In genomic region chr18:3153107-3153704, GRCh38 we compare ENCODE assay signal across 14 cellular contexts.
A peak's percentile ranks its signal among the peaks of the same experiment; 100 is the strongest.
DNase-seq lines count a peak whose midpoint lies in the region; ATAC-seq, FAIRE-seq and TF ChIP-seq lines count a peak whose summit lies in the region.
"Had no signal": no experiment of that assay in that cellular context is flagged by ENCODE, and none has a peak within 500 bp of the region (broad histone marks: within the 10 kb centered on the region; RNA-seq: fewer than 3 reads in every experiment).

No MANE protein-coding gene starts in this region.

- ATAC-seq in heart left ventricle: no peak
- peak; percentile 69 for ATAC-seq in HG03139 (IDR thresholded peaks at IDR 0.05; ENCODE audit: unreplicated experiment)

- H3K79me2 ChIP-seq in endothelial cell of umbilical vein (ENCODE audit: control insufficient read depth, insufficient read depth, low read length): no peaks in the 10 kb centered on the region

- H3K27ac ChIP-seq in left ventricle myocardium inferior (replicated peaks) (peak overlapping the region; percentile 64), heart left ventricle (peak overlapping the region in 3 of 12 donors; percentile 3 to 33 (median 7)), endothelial cell of umbilical vein (ENCODE audit: insufficient read depth, low read depth, low read length) (no peak overlapping the region)

- no peaks in the 10 kb centered on the region for H3K9me1 ChIP-seq in endothelial cell of umbilical vein (replicated peaks; ENCODE audit: control insufficient read depth, extremely low read depth, insufficient read depth, low read length)

- H3K4me3 ChIP-seq in left ventricle myocardium inferior (no peak overlapping the region), heart left ventricle (no peak overlapping the region), endothelial cell of umbilical vein (replicated peaks in 1 of 3; ENCODE audit: insufficient read depth in 1 of 3, low read depth in 1 of 3, low read length in 3 of 3) (no peak overlapping the region)

- dilution Hi-C loops in endothelial cell of umbilical vein (cut with MboI; ENCODE audit: extremely low pct_ligation_motif_present, low sequenced_read_pairs): no loop called here

- FAIRE-seq in endothelial cell of umbilical vein (lab: Jason Lieb, UNC): peak; percentile 68
- FAIRE-seq in D721Med (lab: Jason Lieb, UNC): no peak
- FAIRE-seq: A204.1 had no signal

- no peaks in the 10 kb centered on the region for H3K9me3 ChIP-seq in left ventricle myocardium inferior (replicated peaks)
- H3K9me3 ChIP-seq in heart left ventricle: no peaks in the 10 kb centered on the region
- no peaks in the 10 kb centered on the region for H3K9me3 ChIP-seq in endothelial cell of umbilical vein (replicated peaks; ENCODE audit: control insufficient read depth, insufficient read depth, low read length)

- CTCF ChIA-PET in endothelial cell of umbilical vein (lab: Charles Lee): interaction anchor here (1.0 to 3.0 kb wide), 7 partner anchors 22 to 220 kb away, joined by 3 to 54 read pairs (median 15); partner anchors contain the start of gene MYL12A

- H3K27me3 ChIP-seq in left ventricle myocardium inferior (ENCODE audit: low read depth) (no peaks in the 10 kb centered on the region), heart left ventricle (no peaks in the 10 kb centered on the region), endothelial cell of umbilical vein (ENCODE audit: control insufficient read depth in 2 of 2, insufficient read depth in 2 of 2, low read length in 2 of 2) (no peaks in the 10 kb centered on the region)

- TF ChIP-seq POLR2A in heart left ventricle (IDR thresholded peaks at IDR 0.05) (no peak), endothelial cell of umbilical vein (IDR thresholded peaks at IDR 0.05; ENCODE audit: low read depth, low read length) (no peak)

- H3K4me1 ChIP-seq in left ventricle myocardium inferior (peaks cover 68% of the 10 kb centered on the region), heart left ventricle (peaks cover 5 to 47% (median 27%) of the 10 kb centered on the region in 12 donors), endothelial cell of umbilical vein (ENCODE audit: control insufficient read depth, extremely low read depth, insufficient read depth, low read length) (peaks cover 12% of the 10 kb centered on the region)

- DNase-seq in left ventricle myocardium inferior: no peak
- no peak for DNase-seq in heart left ventricle
- peak; percentile 42 for DNase-seq in endothelial cell of umbilical vein (ENCODE audit: low read depth, low spot score)
- DNase-seq in NOMO-1 (lab: John Stamatoyannopoulos, UW; ENCODE audit: unreplicated experiment in 2 of 2): no peak
- no peak for DNase-seq in NCI-H526 treated with DMSO at 0.1 percent for 48 hours (lab: John Stamatoyannopoulos, UW)
- no peak for DNase-seq in activated naive CD4-positive, alpha-beta T cell treated with Interleukin-2 at 50 U/mL for 16 hours
- DNase-seq in D721Med (ENCODE audit: insufficient read length, low spot score): no peak
- DNase-seq: activated T-cell treated with anti-CD3 and anti-CD28 coated beads, Interleukin-2, amount 50 U/mL, for 48 hours; GOT3; NCI-H774; stimulated activated CD4-positive, alpha-beta T cell treated with anti-CD3 and anti-CD28 coated beads, Interleukin-2, amount 100 ng/mL, for 48 hours; trophoblast cell had no signal

- WGBS in heart left ventricle, 4 donors: 81 to 87% (median 83%) methylated on average over 8 of the region's 8 CpGs

- POLR2A ChIA-PET in endothelial cell of umbilical vein (lab: Charles Lee): no interaction called here

- TF ChIP-seq CTCF in left ventricle myocardium inferior (IDR thresholded peaks at IDR 0.05; ENCODE audit: borderline replicate concordance) (no peak), heart left ventricle (IDR thresholded peaks at IDR 0.05) (no peak), endothelial cell of umbilical vein (IDR thresholded peaks at IDR 0.05; ENCODE audit: extremely low read depth in 1 of 2, insufficient read depth in 1 of 2, low read depth in 1 of 2, low read length in 2 of 2) (no peak), D721Med (IDR thresholded peaks at IDR 0.05; ENCODE audit: insufficient read depth, missing control alignments) (no peak)

- no TSS peak for BruUV-seq in endothelial cell of umbilical vein (replicated peaks; lab: Mats Ljungman, UMichigan)

- no peak overlapping the region for H3K4me2 ChIP-seq in endothelial cell of umbilical vein (ENCODE audit: insufficient read depth, low read length)

- H3K36me3 ChIP-seq in left ventricle myocardium inferior (peaks cover 34% of the 10 kb centered on the region), heart left ventricle (peaks cover 0 to 82% (median 12%) of the 10 kb centered on the region in 9 donors), endothelial cell of umbilical vein (ENCODE audit: control insufficient read depth in 2 of 2, extremely low read depth in 1 of 2, insufficient read depth in 2 of 2, low read length in 2 of 2) (no peaks in the 10 kb centered on the region)

- H3K9ac ChIP-seq in endothelial cell of umbilical vein (replicated peaks; ENCODE audit: extremely low read depth, insufficient read depth, low read length): no peak overlapping the region

- no peak overlapping the region for H2AFZ ChIP-seq in endothelial cell of umbilical vein (ENCODE audit: low read depth, low read length)

- intact Hi-C loops in left ventricle myocardium inferior (cut with micrococcal nuclease) (loop anchor here (10.0 kb wide), 1 partner anchor 92 kb away; the partner anchor contains the start of gene MYL12A), heart left ventricle (cut with DNase I) (loop anchor here in 8 of 10 donors (1.0 to 10.0 kb wide), 8 partner anchors 62 to 442 kb away; partner anchors contain the start of genes MYL12A (in 6 of the 8) and MYOM1 (in 1 of the 8)), endothelial cell of umbilical vein (cut with micrococcal nuclease) (loop anchor here (1.0 to 5.0 kb wide), 3 partner anchors 93 to 171 kb away; partner anchors contain the start of gene LPIN2)

- H4K20me1 ChIP-seq in endothelial cell of umbilical vein (replicated peaks; ENCODE audit: control insufficient read depth, extremely low read depth, insufficient read depth, low read length): no peaks in the 10 kb centered on the region

TF ChIP-seq in endothelial cell of umbilical vein, 7 proteins besides CTCF, POLR2A, EP300 and RAD21:
- TF ChIP-seq MAX (IDR thresholded peaks at IDR 0.05; ENCODE audit: insufficient read depth, insufficient read length): no peak
- TF ChIP-seq EZH2 (IDR thresholded peaks at IDR 0.05; ENCODE audit: borderline replicate concordance, low read depth, low read length, severe bottlenecking): no peak
- TF ChIP-seq FOS (IDR thresholded peaks at IDR 0.05; ENCODE audit: borderline replicate concordance, insufficient read depth, low read length): no peak
- no peak for TF ChIP-seq MYC (IDR thresholded peaks at IDR 0.05; ENCODE audit: low read depth, low read length)
